ENCODE assay signal across 1 cellular context in the genomic region with DNA sequence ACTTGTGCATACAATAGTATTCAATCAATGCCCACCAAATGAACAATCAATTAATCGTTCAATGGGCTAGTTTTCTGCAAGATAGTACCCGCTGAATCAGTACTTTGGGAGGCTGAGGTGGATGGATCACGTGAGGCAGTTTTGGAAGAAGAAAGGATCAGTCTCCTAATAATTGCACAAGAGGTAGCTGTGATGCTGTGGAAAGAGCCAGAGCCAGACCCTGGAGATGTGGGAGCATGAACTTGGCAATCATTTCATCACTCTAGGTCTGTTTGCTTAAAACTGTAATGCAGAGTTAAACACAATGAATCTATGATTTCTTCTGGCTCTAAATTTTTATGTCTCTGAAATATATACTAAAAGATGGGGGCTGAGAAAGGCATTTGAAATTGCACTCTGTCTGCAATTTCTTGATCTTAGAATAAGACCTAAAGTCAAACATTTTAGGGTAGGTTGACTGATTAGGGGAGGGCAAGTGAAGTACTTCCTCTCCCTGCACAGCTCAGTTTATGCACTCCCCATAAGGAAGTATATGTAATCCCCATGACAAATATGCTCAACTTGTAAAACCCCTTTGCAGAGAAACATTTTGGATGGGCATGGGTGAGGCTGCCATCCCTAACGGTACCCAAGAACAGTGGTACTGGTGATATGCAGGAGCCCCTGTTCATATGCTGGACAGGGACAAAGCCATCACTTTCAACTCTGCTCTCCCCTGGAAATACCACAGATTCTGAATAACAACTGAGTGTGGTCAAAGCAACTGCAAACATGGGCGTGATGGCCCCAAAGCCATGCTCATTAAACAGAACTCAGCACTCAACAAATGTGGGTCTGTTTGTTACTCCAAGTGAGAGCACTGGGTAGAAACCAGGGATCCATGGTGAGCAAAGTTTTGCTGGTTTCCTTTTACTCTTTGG.
TF ChIP-seq lines count a peak whose summit lies in the region.

No MANE protein-coding gene starts in this region.

TF ChIP-seq in HepG2, 621 proteins besides CTCF, POLR2A, EP300 and RAD21:
- TF ChIP-seq REL (CRISPR knock-in tag; conservative IDR thresholded peaks at IDR 0.05) = no peak
- TF ChIP-seq CEBPB (IDR thresholded peaks at IDR 0.05; ENCODE audit: borderline replicate concordance, low read depth, low read length) = peak; percentile 8; the same call in 1 of the 2 replicates
- TF ChIP-seq SALL1 (CRISPR knock-in tag; IDR thresholded peaks at IDR 0.05) = no peak
- no peak for TF ChIP-seq NBN (conservative IDR thresholded peaks at IDR 0.05)
- TF ChIP-seq ZNF720 (CRISPR knock-in tag; IDR thresholded peaks at IDR 0.05) = no peak
